31 cellular contexts compared by ENCODE assay signal in genomic region chr4:84412062-84412461, GRCh38.
"Had no signal": no experiment of that assay in that cellular context is flagged by ENCODE, and none has a peak within 500 bp of the region (broad histone marks: within the 10 kb centered on the region; RNA-seq: fewer than 3 reads in every experiment).

No MANE protein-coding gene starts in this region.

- H3K36me3 ChIP-seq: neural progenitor cell, ovary, right lobe of liver, sigmoid colon, suprapubic skin, tibial artery, upper lobe of left lung, vagina had no signal

- H3K27ac Mint-ChIP-seq: naive thymus-derived CD4-positive, alpha-beta T cell; natural killer cell; nephron; neural progenitor cell; progenitor cell of endocrine pancreas; stimulated activated memory B cell treated with anti-CD40 and anti-IgM and Interleukin-4, amounts not matched to agents 10 μg/mL and 1 μg/mL and 100 μg/mL, for 72 hours; stimulated activated naive CD8-positive, alpha-beta T cell treated with anti-CD3 and anti-CD28 coated beads, Interleukin-15, amount 100 ng/mL, for 72 hours had no signal

- H3K4me1 Mint-ChIP-seq: naive thymus-derived CD4-positive, alpha-beta T cell; natural killer cell; stimulated activated memory B cell treated with anti-CD40 and anti-IgM and Interleukin-4, amounts not matched to agents 10 μg/mL and 1 μg/mL and 100 μg/mL, for 72 hours; stimulated activated naive CD8-positive, alpha-beta T cell treated with anti-CD3 and anti-CD28 coated beads, Interleukin-15, amount 100 ng/mL, for 72 hours had no signal

- H3K79me2 ChIP-seq: parathyroid adenoma had no signal

- H3K9ac ChIP-seq: neural progenitor cell, parathyroid adenoma had no signal

- H3K9me3 Mint-ChIP-seq: nephron; neural progenitor cell; stimulated activated naive CD8-positive, alpha-beta T cell treated with anti-CD3 and anti-CD28 coated beads, Interleukin-15, amount 100 ng/mL, for 72 hours had no signal

- H3K27me3 Mint-ChIP-seq: progenitor cell of endocrine pancreas; stimulated activated memory B cell treated with anti-CD40 and anti-IgM and Interleukin-4, amounts not matched to agents 10 μg/mL and 1 μg/mL and 100 μg/mL, for 72 hours had no signal

- H3K27ac ChIP-seq: neural progenitor cell, ovary, parathyroid adenoma, psoas muscle, right lobe of liver, sigmoid colon, suprapubic skin, testis, tibial artery, upper lobe of left lung, vagina had no signal

- H3K9me3 ChIP-seq: ovary, psoas muscle, right lobe of liver, sigmoid colon, suprapubic skin, testis, tibial artery, upper lobe of left lung, vagina had no signal

- H3K4me1 ChIP-seq: parathyroid adenoma, psoas muscle, right lobe of liver, suprapubic skin, testis, tibial artery, upper lobe of left lung, vagina had no signal

- H2AFZ ChIP-seq: neural progenitor cell, parathyroid adenoma had no signal

- DNase-seq: naive thymus-derived CD4-positive, alpha-beta T cell; natural killer cell; occipital lobe; ovary; posterior cingulate gyrus; psoas muscle; right cardiac atrium; right lobe of liver; sigmoid colon; small intestine; stimulated activated CD4-positive, alpha-beta T cell treated with anti-CD3 and anti-CD28 coated beads, Interleukin-15, amount 100 ng/mL, for 24 hours; stimulated activated CD4-positive, alpha-beta T cell treated with anti-CD3 and anti-CD28 coated beads, Interleukin-2, amount 100 ng/mL, for 24 hours; stimulated activated CD4-positive, alpha-beta T cell treated with anti-CD3 and anti-CD28 coated beads, Interleukin-2, amount 100 ng/mL, for 48 hours; stimulated activated CD4-positive, alpha-beta T cell treated with anti-CD3 and anti-CD28 coated beads, Interleukin-4, amount 100 ng/mL, for 4 hours; stimulated activated CD8-positive, alpha-beta memory T cell treated with anti-CD3 and anti-CD28 coated beads, Interleukin-4, amount 100 ng/mL, for 48 hours; stimulated activated naive CD4-positive, alpha-beta T cell; stimulated activated naive CD8-positive, alpha-beta T cell treated with anti-CD3 and anti-CD28 coated beads, Interleukin-15, amount 100 ng/mL, for 72 hours; stimulated activated naive CD8-positive, alpha-beta T cell treated with anti-CD3 and anti-CD28 coated beads, Interleukin-15, Interleukin-2, amounts not matched to agents 100 U/mL and 50 U/mL, for 24 hours; substantia nigra; testis; tibial artery; trophoblast cell; upper lobe of left lung had no signal

- ATAC-seq: naive thymus-derived CD4-positive, alpha-beta T cell; natural killer cell; psoas muscle; right cardiac atrium; right lobe of liver; stimulated activated memory B cell treated with anti-CD40 and anti-IgM and Interleukin-4, amounts not matched to agents 10 μg/mL and 1 μg/mL and 100 μg/mL, for 72 hours; stimulated activated naive CD8-positive, alpha-beta T cell treated with anti-CD3 and anti-CD28 coated beads, Interleukin-15, amount 100 ng/mL, for 72 hours; stimulated activated naive CD8-positive, alpha-beta T cell treated with anti-CD3 and anti-CD28 coated beads, Interleukin-15, Interleukin-2, amounts not matched to agents 100 U/mL and 50 U/mL, for 24 hours had no signal

- H3K36me3 Mint-ChIP-seq: naive thymus-derived CD4-positive, alpha-beta T cell; natural killer cell; neural progenitor cell; stimulated activated memory B cell treated with anti-CD40 and anti-IgM and Interleukin-4, amounts not matched to agents 10 μg/mL and 1 μg/mL and 100 μg/mL, for 72 hours had no signal

- H3K4me2 ChIP-seq: neural progenitor cell had no signal

- H3K4me3 ChIP-seq: neural progenitor cell, ovary, psoas muscle, right lobe of liver, sigmoid colon, suprapubic skin, testis, tibial artery, upper lobe of left lung, vagina had no signal

- FAIRE-seq: small intestine, urothelium cell line had no signal

- H3K4me3 Mint-ChIP-seq: naive thymus-derived CD4-positive, alpha-beta T cell; natural killer cell; nephron; neural progenitor cell; stimulated activated memory B cell treated with anti-CD40 and anti-IgM and Interleukin-4, amounts not matched to agents 10 μg/mL and 1 μg/mL and 100 μg/mL, for 72 hours; stimulated activated naive CD8-positive, alpha-beta T cell treated with anti-CD3 and anti-CD28 coated beads, Interleukin-15, amount 100 ng/mL, for 72 hours had no signal

- H3K27me3 ChIP-seq: neural progenitor cell, ovary, right lobe of liver, sigmoid colon, suprapubic skin, testis, tibial artery, upper lobe of left lung, vagina had no signal
